Comparison of ENCODE assay signal across 10 cellular contexts in the genomic region with DNA sequence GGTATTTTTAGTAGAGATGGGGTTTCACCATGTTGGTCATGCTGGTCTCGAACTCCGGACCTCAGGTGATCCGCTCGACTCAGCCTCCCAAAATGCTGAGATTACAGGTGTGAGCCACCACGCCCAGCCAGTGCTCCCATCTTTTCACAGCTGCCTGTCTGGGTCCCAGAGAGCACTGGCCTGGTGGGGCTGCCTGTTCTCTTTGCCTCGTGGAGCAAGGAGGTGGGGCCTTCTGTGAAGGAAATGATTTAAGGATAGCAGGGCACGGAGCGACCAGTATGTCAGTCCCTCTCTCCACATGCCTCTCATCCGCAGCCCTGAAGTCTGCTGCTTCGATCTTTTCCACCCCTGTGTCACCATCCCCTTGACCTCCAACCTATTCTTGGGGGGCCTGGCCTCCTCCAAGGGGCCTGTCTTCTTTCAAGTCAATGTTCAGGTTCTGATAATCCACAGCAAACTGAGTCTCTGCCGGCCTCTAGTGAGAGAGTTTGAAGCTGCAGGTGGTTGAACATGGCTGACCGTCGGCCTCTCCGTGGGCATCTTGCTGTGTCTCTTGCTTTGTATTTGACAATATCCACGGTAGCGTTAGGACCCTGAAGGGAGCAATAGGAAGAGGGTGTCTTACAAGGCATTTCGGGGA. TPM values are rescaled to one million over a fixed set of nuclear protein-coding genes. Genes with fewer than 3 reads are reported as not detected.
DNase-seq lines count a peak whose midpoint lies in the region; ATAC-seq and TF ChIP-seq lines count a peak whose summit lies in the region.
"Had no signal": no experiment of that assay in that cellular context is flagged by ENCODE, and none has a peak within 500 bp of the region (broad histone marks: within the 10 kb centered on the region; RNA-seq: fewer than 3 reads in every experiment).

No MANE protein-coding gene starts in this region.

- H3K4me1 ChIP-seq in hepatocyte (ENCODE audit: insufficient read depth), result no peaks in the 10 kb centered on the region
- H3K4me1 ChIP-seq in thyroid gland, result no peaks in the 10 kb centered on the region
- H3K4me1 ChIP-seq: BLaER1 had no signal

- no peak for ATAC-seq in GM18870 (IDR thresholded peaks at IDR 0.05; ENCODE audit: unreplicated experiment)

- H3K27ac ChIP-seq in hepatocyte (no peak overlapping the region), thyroid gland (no peak overlapping the region)
- H3K27ac ChIP-seq: BLaER1 had no signal

- H3K36me3 ChIP-seq in hepatocyte (replicated peaks; ENCODE audit: insufficient read depth, low read depth) (no peaks in the 10 kb centered on the region), thyroid gland (no peaks in the 10 kb centered on the region)
- H3K36me3 ChIP-seq: BLaER1 had no signal

- no peaks in the 10 kb centered on the region for H3K9me2 ChIP-seq in hepatocyte (replicated peaks; ENCODE audit: insufficient read depth)

- H3K4me3 ChIP-seq in hepatocyte (no peak overlapping the region), thyroid gland (replicated peaks in 1 of 3) (no peak overlapping the region)
- H3K4me3 ChIP-seq: BLaER1 had no signal

- TF ChIP-seq CTCF in hepatocyte (IDR thresholded peaks at IDR 0.05; ENCODE audit: poor library complexity) (peak; percentile 48), thyroid gland (IDR thresholded peaks at IDR 0.05) (peak in 4 of 6 experiments; percentile 8 to 36 (median 26))

- WGBS in hepatocyte (ENCODE audit: low lambda C conversion rate, missing lambda C conversion rate), result 68% methylated on average over 17 of the region's 17 CpGs
- 61 to 64% methylated on average over 17 of the region's 17 CpGs for WGBS in thyroid gland, 2 donors

- no peaks in the 10 kb centered on the region for H4K20me1 ChIP-seq in hepatocyte (ENCODE audit: insufficient read depth, poor library complexity, severe bottlenecking)
- H4K20me1 ChIP-seq: BLaER1 had no signal

- DNase-seq in NCI-H146 (lab: John Stamatoyannopoulos, UW) (peak; percentile 3), NCI-H146 treated with DMSO at 0.1 percent for 48 hours (lab: John Stamatoyannopoulos, UW; ENCODE audit: unreplicated experiment) (no peak), anterior cingulate cortex (lab: John Stamatoyannopoulos, UW) (peak in 32 of 58 donors; percentile 4 to 64 (median 19)), hepatocyte (ENCODE audit: low spot score) (peak; percentile 41), thyroid gland (peak in 1 of 2 donors; percentile 22), NCI-H510A (lab: John Stamatoyannopoulos, UW) (no peak), amniotic stem cell (lab: John Stamatoyannopoulos, UW) (no peak)
- DNase-seq: NK-92 treated with Interleukin-12 subunit alpha and Interleukin-12 subunit beta, amount 100 ng/mL, for 24 hours had no signal

- no peaks in the 10 kb centered on the region for H3K9me3 ChIP-seq in hepatocyte (ENCODE audit: low read depth)
- H3K9me3 ChIP-seq in thyroid gland, result no peaks in the 10 kb centered on the region
- H3K9me3 ChIP-seq: BLaER1 had no signal

- intact Hi-C loops in thyroid gland (cut with DNase I), result no loop called here

- TF ChIP-seq POLR2A in thyroid gland (IDR thresholded peaks at IDR 0.05), result no peak

- H3K4me2 ChIP-seq in hepatocyte, result no peak overlapping the region
- H3K4me2 ChIP-seq: BLaER1 had no signal

- H2AFZ ChIP-seq in hepatocyte, result no peak overlapping the region

- H3K27me3 ChIP-seq in hepatocyte, result no peaks in the 10 kb centered on the region
- no peaks in the 10 kb centered on the region for H3K27me3 ChIP-seq in thyroid gland
- H3K27me3 ChIP-seq: BLaER1 had no signal

- H3K79me2 ChIP-seq in hepatocyte, result no peaks in the 10 kb centered on the region

RNA-seq across cellular contexts. Expression of a gene that starts 28.2 kb away (rescaled TPM):
- 63.6 and 69.4 TPM in 2 replicates for total RNA-seq in hepatocyte
- 28.3 and 29.8 TPM in 2 replicates for polyA plus RNA-seq in hepatocyte
- 100 to 1,000 TPM in 2 of 4 donors, 10 to 100 TPM in 2; 88.7 to 138 (median 101) TPM for total RNA-seq in thyroid gland

RNA-seq across cellular contexts. Expression of a gene that starts 35.5 kb away (rescaled TPM):
- total RNA-seq in hepatocyte, result 3.0 and 4.2 TPM in 2 replicates
- polyA plus RNA-seq in hepatocyte, result 6.7 and 13.4 TPM in 2 replicates
- 10 to 100 TPM in 3 of 4 donors, 1 to 10 TPM in 1; 6.9 to 17.5 (median 14.8) TPM for total RNA-seq in thyroid gland

Comparison
In these comparisons a context has a peak if more than half of its experiments do, and no peak if none do; other contexts are left out.
1. DNase-seq: peak in NCI-H146 (single experiment), anterior cingulate cortex (32 of 58) and hepatocyte (single experiment); none in NCI-H146 treated with DMSO at 0.1 percent for 48 hours (single experiment), NCI-H510A (single experiment) and amniotic stem cell (single experiment).